8 cellular contexts compared by ENCODE assay signal in the genomic region with DNA sequence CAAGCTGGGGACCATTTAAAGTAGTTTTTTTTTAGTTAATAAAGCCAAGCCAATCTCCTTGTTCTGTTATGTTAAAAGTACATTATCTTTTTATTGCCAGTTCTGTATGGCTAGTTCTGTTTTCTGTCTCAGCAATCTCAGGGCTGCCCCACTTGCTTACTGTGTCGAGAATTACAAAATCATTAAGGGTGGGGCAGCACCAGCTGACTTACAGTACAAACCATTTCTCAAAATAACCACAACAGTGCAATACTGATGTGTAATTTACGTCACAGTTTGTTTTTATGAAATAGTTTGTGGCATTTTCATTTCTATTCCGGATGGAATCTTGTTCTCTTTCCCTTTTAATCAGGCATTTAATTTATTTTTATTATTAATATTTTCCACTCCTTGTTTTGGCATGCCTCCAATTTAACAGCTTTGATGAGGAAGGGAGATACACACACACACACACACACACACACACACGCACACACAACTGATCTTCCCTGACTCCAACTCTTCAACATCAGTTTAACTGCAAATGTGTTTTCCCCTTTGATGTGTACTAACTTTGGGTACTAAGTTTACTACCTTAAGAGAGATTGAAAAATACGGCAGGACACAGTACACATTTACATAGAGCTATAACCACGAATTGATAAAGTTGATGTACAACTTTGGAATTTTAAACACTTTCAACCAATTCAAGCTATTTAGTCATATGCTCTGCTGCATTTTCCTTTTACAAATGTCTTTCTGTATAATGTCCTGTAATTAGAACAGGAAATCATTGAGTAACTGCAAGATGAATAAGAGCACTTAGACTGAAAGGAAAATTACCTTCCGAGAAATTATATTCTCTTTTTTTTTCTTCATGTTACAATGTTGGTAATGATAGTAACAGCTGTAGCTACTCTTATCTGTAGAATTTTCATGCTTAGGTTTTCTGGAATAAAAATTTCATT.
DNase-seq lines count a peak whose midpoint lies in the region; ATAC-seq, FAIRE-seq and TF ChIP-seq lines count a peak whose summit lies in the region.

No MANE protein-coding gene starts in this region.

- WGBS in neuronal stem cell (ENCODE audit: extremely low coverage in 2 of 2, insufficient read length in 2 of 2, insufficient replicate concordance in 1 of 2), 2 donors = no CpG with 5 or more reads among the region's 7 CpGs

- H3K4ac ChIP-seq in neuronal stem cell (ENCODE audit: low read length) = no peak overlapping the region

- H4K20me1 ChIP-seq in SU-DHL-6 (ENCODE audit: low read depth, low read length) = no peaks in the 10 kb centered on the region

- TF ChIP-seq CTCF in SU-DHL-6 (IDR thresholded peaks at IDR 0.05; ENCODE audit: insufficient read depth, low read length, poor library complexity, severe bottlenecking) (no peak), mesothelial cell of epicardium (IDR thresholded peaks at IDR 0.05; ENCODE audit: unreplicated experiment) (no peak)

- peaks cover 39% of the 10 kb centered on the region for H3K4me1 Mint-ChIP-seq in mesothelial cell of epicardium

- peak overlapping the region; percentile 64 for H3K4me2 ChIP-seq in SU-DHL-6 (ENCODE audit: low read depth, low read length, poor library complexity, severe bottlenecking)
- no peak overlapping the region for H3K4me2 ChIP-seq in neuronal stem cell (ENCODE audit: insufficient read depth, low read length, poor library complexity, severe bottlenecking)

- H2AFZ ChIP-seq in SU-DHL-6 (ENCODE audit: low read depth, low read length, severe bottlenecking) = no peak overlapping the region
- no peak overlapping the region for H2AFZ ChIP-seq in neuronal stem cell (ENCODE audit: low read length)

- peak overlapping the region; percentile 92 for H3K27ac Mint-ChIP-seq in mesothelial cell of epicardium

- H3K14ac ChIP-seq in neuronal stem cell (ENCODE audit: low read length) = no peak overlapping the region

- H3K9ac ChIP-seq in SU-DHL-6 (ENCODE audit: low read length) = peak overlapping the region; percentile 47
- H3K9ac ChIP-seq in stomach smooth muscle (ENCODE audit: low read length in 2 of 2) = peak overlapping the region in 1 of 2 donors; percentile 30
- no peak overlapping the region for H3K9ac ChIP-seq in neuronal stem cell (ENCODE audit: low read depth, low read length, poor library complexity)

- peak; percentile 69 for FAIRE-seq in GM12892 (lab: Jason Lieb, UNC)

- H2BK120ac ChIP-seq in neuronal stem cell (ENCODE audit: low read depth, low read length) = no peak overlapping the region

- H3K18ac ChIP-seq in neuronal stem cell (ENCODE audit: low read length) = no peak overlapping the region

- H3K4me1 ChIP-seq in stomach smooth muscle (ENCODE audit: control insufficient read depth, insufficient read depth, low read length) = peaks cover 4% of the 10 kb centered on the region
- H3K4me1 ChIP-seq in neuronal stem cell (ENCODE audit: control insufficient read depth in 2 of 2, insufficient read depth in 1 of 2, low read depth in 1 of 2, low read length in 2 of 2) = peaks cover 0 to 26% of the 10 kb centered on the region in 2 donors

- H2BK12ac ChIP-seq in neuronal stem cell (ENCODE audit: low read length) = no peak overlapping the region

- H3K27me3 ChIP-seq in SU-DHL-6 (ENCODE audit: low read length) (no peaks in the 10 kb centered on the region), stomach smooth muscle (ENCODE audit: control insufficient read depth in 1 of 2, insufficient read depth in 2 of 2, low read length in 2 of 2) (no peaks in the 10 kb centered on the region), neuronal stem cell (ENCODE audit: control insufficient read depth in 3 of 3, insufficient read depth in 3 of 3, low read depth in 1 of 3, low read length in 3 of 3) (no peaks in the 10 kb centered on the region)

- H3K79me2 ChIP-seq in SU-DHL-6 (ENCODE audit: insufficient read depth, low read length) = peaks cover 87% of the 10 kb centered on the region

- H4K91ac ChIP-seq in neuronal stem cell (ENCODE audit: low read depth, low read length, poor library complexity) = no peak overlapping the region

- no peaks in the 10 kb centered on the region for H3K9me3 Mint-ChIP-seq in mesothelial cell of epicardium

- H3K9me2 ChIP-seq in SU-DHL-6 (replicated peaks; ENCODE audit: insufficient read depth, low read length) = no peaks in the 10 kb centered on the region

- H3F3A ChIP-seq in SU-DHL-6 (ENCODE audit: insufficient read depth) = peaks cover 75% of the 10 kb centered on the region

- H2BK5ac ChIP-seq in neuronal stem cell (ENCODE audit: low read length) = no peak overlapping the region

- peak; percentile 35 for ATAC-seq in HG03135 (IDR thresholded peaks at IDR 0.05; ENCODE audit: unreplicated experiment)

- H3K27ac ChIP-seq in SU-DHL-6 (ENCODE audit: low read depth, low read length) = peak overlapping the region; percentile 99
- peak overlapping the region; percentile 1 for H3K27ac ChIP-seq in stomach smooth muscle (ENCODE audit: low read length)
- H3K27ac ChIP-seq in neuronal stem cell (replicated peaks; ENCODE audit: low read length) = no peak overlapping the region

- peak overlapping the region; percentile 15 for H3K4me3 Mint-ChIP-seq in mesothelial cell of epicardium

- peak overlapping the region; percentile 14 for H3K4me3 ChIP-seq in SU-DHL-6 (ENCODE audit: insufficient read depth, low read length, poor library complexity, severe bottlenecking)
- peak overlapping the region; percentile 9 to 54 for H3K4me3 ChIP-seq in stomach smooth muscle (ENCODE audit: low read length in 2 of 2)
- H3K4me3 ChIP-seq in neuronal stem cell (ENCODE audit: low read length in 2 of 2) = no peak overlapping the region

- no peaks in the 10 kb centered on the region for H3K79me1 ChIP-seq in neuronal stem cell (ENCODE audit: low read depth, low read length)

- H2BK15ac ChIP-seq in neuronal stem cell (ENCODE audit: low read length) = no peak overlapping the region

- TF ChIP-seq POLR2A in GM12892 (IDR thresholded peaks at IDR 0.05; ENCODE audit: low read depth, low read length) = no peak

- H2AK5ac ChIP-seq in neuronal stem cell (ENCODE audit: low read depth, low read length) = no peak overlapping the region

- no peaks in the 10 kb centered on the region for H3K9me3 ChIP-seq in SU-DHL-6 (ENCODE audit: insufficient read depth, low read length)
- H3K9me3 ChIP-seq in stomach smooth muscle (ENCODE audit: control insufficient read depth in 2 of 2, low read length in 2 of 2) = no peaks in the 10 kb centered on the region
- no peaks in the 10 kb centered on the region for H3K9me3 ChIP-seq in neuronal stem cell (replicated peaks in 1 of 2; ENCODE audit: control insufficient read depth in 2 of 2, insufficient read depth in 1 of 2, low read depth in 1 of 2, low read length in 2 of 2)

- H3K36me3 Mint-ChIP-seq in mesothelial cell of epicardium = peaks cover 7% of the 10 kb centered on the region

- H3K36me3 ChIP-seq in SU-DHL-6 (ENCODE audit: low read length) = no peaks in the 10 kb centered on the region
- no peaks in the 10 kb centered on the region for H3K36me3 ChIP-seq in stomach smooth muscle (ENCODE audit: control insufficient read depth in 2 of 2, insufficient read depth in 2 of 2, low read length in 2 of 2)
- H3K36me3 ChIP-seq in neuronal stem cell (replicated peaks in 1 of 2; ENCODE audit: control insufficient read depth in 2 of 2, insufficient read depth in 2 of 2, low read length in 2 of 2) = no peaks in the 10 kb centered on the region

- H3K23ac ChIP-seq in neuronal stem cell (ENCODE audit: low read depth, low read length, poor library complexity) = no peak overlapping the region

- DNase-seq in GM12892 (ENCODE audit: insufficient read length) (no peak), brain pericyte (ENCODE audit: low read depth, low spot score) (peak; percentile 59), mesothelial cell of epicardium (ENCODE audit: low spot score in 2 of 2, unreplicated experiment in 2 of 2) (no peak), DMS79 (lab: John Stamatoyannopoulos, UW) (no peak), neuronal stem cell (ENCODE audit: low spot score) (no peak)

- H3K27me3 Mint-ChIP-seq in mesothelial cell of epicardium (ENCODE audit: low read depth) = no peaks in the 10 kb centered on the region

- no peak overlapping the region for H4K8ac ChIP-seq in neuronal stem cell (ENCODE audit: low read depth, low read length)

Comparison
In these comparisons a context has a peak if more than half of its experiments do, and no peak if none do; other contexts are left out.
1. H3K4me3 ChIP-seq: peak in SU-DHL-6 (single experiment) and stomach smooth muscle (2 of 2); none in neuronal stem cell (0 of 2).